Comparison of ENCODE assay signal across 8 cellular contexts in the genomic region with DNA sequence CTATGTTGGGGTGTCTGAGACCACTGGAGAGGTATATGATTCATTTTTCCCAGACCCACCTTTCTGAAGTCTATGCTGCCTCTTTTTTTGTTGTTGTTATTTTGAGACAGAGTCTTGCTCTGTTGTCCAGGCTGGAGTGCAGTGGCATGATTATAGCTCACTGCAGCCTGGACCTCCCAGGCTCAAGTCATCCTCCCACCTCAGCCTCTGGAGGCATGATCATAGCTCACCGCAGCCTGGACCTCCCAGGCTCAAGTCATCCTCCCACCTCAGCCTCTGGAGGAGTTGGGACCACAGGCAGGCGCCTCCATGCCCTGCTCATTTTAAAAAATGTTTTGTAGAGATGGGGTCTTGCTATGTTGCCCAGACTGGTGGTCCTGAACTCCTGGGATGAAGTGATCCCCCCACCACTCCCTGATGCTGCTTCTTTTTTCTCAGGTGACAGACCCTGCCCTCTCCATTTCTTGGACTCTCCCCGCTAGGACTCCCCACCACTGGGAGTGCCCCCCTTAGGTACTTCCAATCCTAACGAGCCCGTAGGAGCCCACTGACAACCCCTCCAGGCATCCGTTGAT. TPM values are rescaled to one million over a fixed set of nuclear protein-coding genes. Genes with fewer than 3 reads are reported as not detected.
DNase-seq lines count a peak whose midpoint lies in the region; ATAC-seq, FAIRE-seq and TF ChIP-seq lines count a peak whose summit lies in the region.

No MANE protein-coding gene starts in this region.

- no peak overlapping the region for H3K23ac ChIP-seq in H1 (ENCODE audit: insufficient read length)

- ATAC-seq in GM21576 (IDR thresholded peaks at IDR 0.05; ENCODE audit: unreplicated experiment), result no peak

- H3K9me2 ChIP-seq in OCI-LY1 (ENCODE audit: low read depth, low read length), result no peaks in the 10 kb centered on the region

- H3K9me3 ChIP-seq in BLaER1 treated with 17β-estradiol and CSF1 and Interleukin-3, amounts not matched to agents 10 nM and 100 nM (replicated peaks in 1 of 11), result no peaks in the 10 kb centered on the region
- H3K9me3 ChIP-seq in OCI-LY1 (ENCODE audit: low read length) (no peaks in the 10 kb centered on the region), H1 (ENCODE audit: insufficient read depth in 2 of 2, low read depth in 1 of 2, low read length in 1 of 2) (no peaks in the 10 kb centered on the region), neuron (ENCODE audit: low read length) (no peaks in the 10 kb centered on the region)

- H3K79me2 ChIP-seq in OCI-LY1 (ENCODE audit: insufficient read depth, low read length), result peaks cover 23% of the 10 kb centered on the region
- peaks cover 4 to 33% of the 10 kb centered on the region in 2 experiments for H3K79me2 ChIP-seq in H1 (ENCODE audit: control insufficient read depth in 1 of 2, insufficient read depth in 2 of 2, low read length in 2 of 2)

- H3K4me1 ChIP-seq in BLaER1 treated with 17β-estradiol and CSF1 and Interleukin-3, amounts not matched to agents 10 nM and 100 nM, result peaks cover 27 to 42% (median 38%) of the 10 kb centered on the region in 10 experiments
- H3K4me1 ChIP-seq in OCI-LY1 (ENCODE audit: insufficient read depth, low read length, severe bottlenecking), result peaks cover 33% of the 10 kb centered on the region
- peaks cover 0 to 7% (median 3%) of the 10 kb centered on the region in 4 experiments; a peak in 6 of 7 replicates for H3K4me1 ChIP-seq in H1 (replicated peaks in 1 of 4; ENCODE audit: control insufficient read depth in 3 of 4, insufficient read depth in 4 of 4, low read length in 3 of 4)
- H3K4me1 ChIP-seq in neuron (ENCODE audit: insufficient read depth, low read length), result peaks cover 16% of the 10 kb centered on the region

- H2BK5ac ChIP-seq in H1 (ENCODE audit: low read depth, low read length), result no peak overlapping the region

- no peak for FAIRE-seq in H1 (lab: Jason Lieb, UNC)

- H2BK20ac ChIP-seq in H1 (ENCODE audit: low read length), result no peak overlapping the region

- H4K91ac ChIP-seq in H1 (replicated peaks; ENCODE audit: insufficient read length, low read length), result no peak overlapping the region

- no peak overlapping the region for H2BK15ac ChIP-seq in H1 (ENCODE audit: low read length)

- POLR2A ChIA-PET in H1 (lab: Charles Lee; ENCODE audit: partially characterized antibody), result no interaction called here

- no peak overlapping the region for H3K14ac ChIP-seq in H1 (ENCODE audit: insufficient read length)

- TF ChIP-seq RAD21 in H1 (IDR thresholded peaks at IDR 0.05 in 1 of 2, conservative IDR thresholded peaks at IDR 0.05 in 1 of 2; ENCODE audit: low read depth in 2 of 2, low read length in 2 of 2), result no peak

- no peak overlapping the region for H2BK120ac ChIP-seq in H1 (replicated peaks; ENCODE audit: low read depth, low read length)

- H3K18ac ChIP-seq in H1 (ENCODE audit: extremely low read depth, low read length), result no peak overlapping the region

- TF ChIP-seq EP300 in H1 (IDR thresholded peaks at IDR 0.05; ENCODE audit: borderline replicate concordance in 1 of 2, low read depth in 2 of 2, low read length in 2 of 2), result no peak

- peak overlapping the region; percentile 43 for H4K8ac ChIP-seq in H1 (ENCODE audit: extremely low read depth, insufficient read depth, low read length)

- no peaks in the 10 kb centered on the region for H3K27me3 ChIP-seq in BLaER1 treated with 17β-estradiol and CSF1 and Interleukin-3, amounts not matched to agents 10 nM and 100 nM
- H3K27me3 ChIP-seq in OCI-LY1 (ENCODE audit: insufficient read depth, low read length) (no peaks in the 10 kb centered on the region), H1 (replicated peaks in 1 of 4; ENCODE audit: control insufficient read depth in 3 of 4, extremely low read depth in 1 of 4, insufficient read depth in 3 of 4, low read length in 3 of 4) (0 out of 7 replicates have a peak, but pooled peaks cover 0 to 1% (median 0%) of the 10 kb centered on the region in 4 experiments), neuron (ENCODE audit: insufficient read depth, low read length) (no peaks in the 10 kb centered on the region)

- H2AFZ ChIP-seq in OCI-LY1 (ENCODE audit: low read length), result no peak overlapping the region
- H2AFZ ChIP-seq in H1 (ENCODE audit: low read length), result no peak overlapping the region
- peak overlapping the region; percentile 23 for H2AFZ ChIP-seq in neuron (ENCODE audit: low read depth, low read length)

- no peak overlapping the region for H4K5ac ChIP-seq in H1 (ENCODE audit: insufficient read length, low read depth, low read length)

- peak overlapping the region in 10 of 11 experiments; percentile 64 to 87 (median 84); a peak in 18 of 22 replicates for H3K27ac ChIP-seq in BLaER1 treated with 17β-estradiol and CSF1 and Interleukin-3, amounts not matched to agents 10 nM and 100 nM
- peak overlapping the region; percentile 30 for H3K27ac ChIP-seq in OCI-LY1 (ENCODE audit: low read depth, low read length, poor library complexity, severe bottlenecking)
- no peak overlapping the region for H3K27ac ChIP-seq in H1 (ENCODE audit: low read depth, low read length)

- in situ Hi-C loops in ACHN (cut with HindIII; ENCODE audit: low pct_ligation_motif_present, low pct_unique_long_range_greater_than_20kb, low sequenced_read_pairs), result no loop called here

- H3K9ac ChIP-seq in BLaER1 treated with 17β-estradiol and CSF1 and Interleukin-3, amounts not matched to agents 10 nM and 100 nM, result peak overlapping the region; percentile 86 to 96 (median 92); a peak in 21 of 22 replicates
- H3K9ac ChIP-seq in OCI-LY1 (ENCODE audit: low read length) (peak overlapping the region; percentile 84; the same call in 1 of the 2 replicates), H1 (replicated peaks in 1 of 4; ENCODE audit: extremely low read depth in 1 of 4, low read depth in 3 of 4, low read length in 3 of 4) (no peak overlapping the region; a peak in 1 of 7 replicates)

- H2BK12ac ChIP-seq in H1 (ENCODE audit: low read depth, low read length), result no peak overlapping the region

- WGBS in H1 (ENCODE audit: extremely low coverage in 1 of 2, insufficient coverage in 1 of 2, insufficient read length in 1 of 2, insufficient replicate concordance in 2 of 2, low coverage in 1 of 2, low lambda C conversion rate in 2 of 2, missing lambda C conversion rate in 1 of 2), 2 experiments, result 80% methylated on average over 3 of the region's 6 CpGs; no CpG with 5 or more reads in 1 of the 2 experiments

- H3K79me1 ChIP-seq in H1 (ENCODE audit: low read depth, low read length), result no peaks in the 10 kb centered on the region

- H3K56ac ChIP-seq in H1 (replicated peaks; ENCODE audit: insufficient read length, low read depth, low read length), result no peak overlapping the region

- H3K4ac ChIP-seq in H1 (replicated peaks; ENCODE audit: insufficient read length, low read depth, low read length), result no peak overlapping the region

- peaks cover 5 to 67% (median 52%) of the 10 kb centered on the region in 11 experiments; a peak in 19 of 22 replicates for H3K36me3 ChIP-seq in BLaER1 treated with 17β-estradiol and CSF1 and Interleukin-3, amounts not matched to agents 10 nM and 100 nM
- H3K36me3 ChIP-seq in OCI-LY1 (ENCODE audit: insufficient read depth, low read length) (peaks cover 41% of the 10 kb centered on the region), H1 (ENCODE audit: control insufficient read depth in 2 of 4, insufficient read depth in 4 of 4, low read length in 3 of 4) (no peaks in the 10 kb centered on the region), neuron (ENCODE audit: insufficient read depth, low read length) (no peaks in the 10 kb centered on the region)

- peaks cover 9% of the 10 kb centered on the region for H3K23me2 ChIP-seq in H1 (ENCODE audit: low read depth, low read length)

- DNase-seq in H1 (ENCODE audit: low read depth in 1 of 2, low spot score in 2 of 2) (no peak), OCI-M2 (lab: John Stamatoyannopoulos, UW; ENCODE audit: unreplicated experiment) (no peak), NCI-H146 treated with DMSO at 0.1 percent for 48 hours (lab: John Stamatoyannopoulos, UW; ENCODE audit: unreplicated experiment) (no peak), ACHN (no peak)

- no peak for TF ChIP-seq CTCF in OCI-LY1 (IDR thresholded peaks at IDR 0.05; ENCODE audit: low read length)
- TF ChIP-seq CTCF in H1 (IDR thresholded peaks at IDR 0.05; ENCODE audit: control extremely low read depth in 1 of 3, insufficient read depth in 1 of 3, low read depth in 1 of 3, low read length in 3 of 3), result no peak

- H3F3A ChIP-seq in OCI-LY1 (ENCODE audit: insufficient read depth, low read length), result no peaks in the 10 kb centered on the region

- TF ChIP-seq POLR2A in H1 (IDR thresholded peaks at IDR 0.05; ENCODE audit: control extremely low read depth in 1 of 2, low read depth in 2 of 2, low read length in 2 of 2), result no peak

- CTCF ChIA-PET in H1 (lab: Charles Lee; ENCODE audit: partially characterized antibody), result interaction anchor here (0.6 to 4.0 kb wide), 3 partner anchors 18 to 74 kb away, joined by 3 to 13 read pairs (median 4); no protein-coding TSS in a partner anchor

- H2AK5ac ChIP-seq in H1 (ENCODE audit: low read depth, low read length), result no peak overlapping the region

- H3K4me2 ChIP-seq in BLaER1 treated with 17β-estradiol and CSF1 and Interleukin-3, amounts not matched to agents 10 nM and 100 nM, result peak overlapping the region; percentile 88 to 98 (median 95)
- H3K4me2 ChIP-seq in OCI-LY1 (ENCODE audit: low read length) (peak overlapping the region; percentile 79), H1 (ENCODE audit: insufficient read depth in 1 of 2, low read depth in 2 of 2, low read length in 2 of 2) (peak overlapping the region; percentile 63 to 89)

- H4K20me1 ChIP-seq in BLaER1 treated with 17β-estradiol and CSF1 and Interleukin-3, amounts not matched to agents 10 nM and 100 nM, result peaks cover 0 to 75% (median 63%) of the 10 kb centered on the region in 11 experiments; a peak in 20 of 22 replicates
- H4K20me1 ChIP-seq in OCI-LY1 (ENCODE audit: insufficient read depth, low read length) (no peaks in the 10 kb centered on the region), H1 (replicated peaks in 1 of 2; ENCODE audit: control insufficient read depth in 1 of 2, insufficient read depth in 2 of 2, low read length in 2 of 2) (no peaks in the 10 kb centered on the region)

- peak overlapping the region; percentile 90 to 99 (median 93); a peak in 19 of 20 replicates for H3K4me3 ChIP-seq in BLaER1 treated with 17β-estradiol and CSF1 and Interleukin-3, amounts not matched to agents 10 nM and 100 nM
- peak overlapping the region; percentile 88 for H3K4me3 ChIP-seq in OCI-LY1 (ENCODE audit: low read depth, low read length, poor library complexity, severe bottlenecking)
- peak overlapping the region; percentile 91 to 96 (median 94); a peak in 6 of 8 replicates for H3K4me3 ChIP-seq in H1 (ENCODE audit: extremely low read depth in 1 of 4, insufficient read depth in 2 of 4, low read depth in 3 of 4, low read length in 4 of 4)
- H3K4me3 ChIP-seq in neuron (ENCODE audit: low read length), result peak overlapping the region; percentile 88

RNA-seq across cellular contexts. Expression of a gene that starts 45.3 kb away (rescaled TPM):
- 35.9 and 36.8 TPM in 2 replicates for total RNA-seq in H1 (2021; fragmentation: NEBNext Ultra II Directional; extraction: Animal tissue kit (Norgen Biotek cat#: 25700))
- polyA plus RNA-seq in H1 (2011; rRNA removed), result 12.2 and 17.4 TPM in 2 replicates
- polyA plus RNA-seq in H1 (2011; cell fraction: cytosol; rRNA removed), result 17.4 TPM
- 25.3 TPM for polyA plus RNA-seq in H1 (2011; cell fraction: nucleus; rRNA removed)
- 20.2 to 26.9 TPM (median 23.4 TPM) in 4 replicates for polyA plus RNA-seq in H1 (2012, experiment 1 of 2)
- 17.9 TPM for polyA plus RNA-seq in H1 (2012, experiment 2 of 2)
- polyA plus RNA-seq in H1 (2013, experiment 1 of 2), result 17.7 TPM
- 17.2 TPM for polyA plus RNA-seq in H1 (2013, experiment 2 of 2)
- polyA minus RNA-seq in H1 (2011; rRNA and poly(A)+ RNA removed), result 8.3 and 9.1 TPM in 2 replicates
- 20.8 TPM for polyA minus RNA-seq in H1 (2011; cell fraction: cytosol; rRNA and poly(A)+ RNA removed)
- 15.8 TPM for polyA minus RNA-seq in H1 (2011; cell fraction: nucleus; rRNA and poly(A)+ RNA removed)

Comparison
In these comparisons a context has a peak if more than half of its experiments do, and no peak if none do; other contexts are left out.
1. H3K9ac ChIP-seq: peak in BLaER1 treated with 17β-estradiol and CSF1 and Interleukin-3, amounts not matched to agents 10 nM and 100 nM (11 of 11) and OCI-LY1 (single experiment); none in H1 (0 of 4).
2. Peak in every context shown above with its lines, with median percentiles within 50 percentile points of each other: H3K4me2 ChIP-seq and H3K4me3 ChIP-seq.